Comparison of ENCODE assay signal across 12 cellular contexts in genomic region chr1:8986814-8987190, GRCh38. TPM values are rescaled to one million over a fixed set of nuclear protein-coding genes. Genes with fewer than 3 reads are reported as not detected.
A peak's percentile ranks its signal among the peaks of the same experiment; 100 is the strongest.
DNase-seq lines count a peak whose midpoint lies in the region; ATAC-seq and TF ChIP-seq lines count a peak whose summit lies in the region.
"Had no signal": no experiment of that assay in that cellular context is flagged by ENCODE, and none has a peak within 500 bp of the region (broad histone marks: within the 10 kb centered on the region; RNA-seq: fewer than 3 reads in every experiment).

No MANE protein-coding gene starts in this region.

- no peak for TF ChIP-seq POLR2A in sigmoid colon (IDR thresholded peaks at IDR 0.05)

- no peaks in the 10 kb centered on the region for H3K27me3 ChIP-seq in SK-N-SH (ENCODE audit: insufficient read depth)
- no peaks in the 10 kb centered on the region for H3K27me3 ChIP-seq in RWPE2 (ENCODE audit: insufficient read depth, poor library complexity, severe bottlenecking)
- no peaks in the 10 kb centered on the region for H3K27me3 ChIP-seq in sigmoid colon

- H3F3A ChIP-seq in SK-N-SH (replicated peaks; ENCODE audit: insufficient read depth): peaks cover 15% of the 10 kb centered on the region

- intact Hi-C loops in sigmoid colon (cut with DNase I): loop anchor here (5.0 kb wide), 1 partner anchor 125 kb away; no protein-coding TSS in a partner anchor

- TF ChIP-seq EP300 in SK-N-SH (IDR thresholded peaks at IDR 0.05; ENCODE audit: borderline replicate concordance in 1 of 2, low read depth in 1 of 2, low read length in 1 of 2) (no peak), sigmoid colon (IDR thresholded peaks at IDR 0.05) (no peak)

- H3K4me1 ChIP-seq in SK-N-SH (ENCODE audit: control insufficient read depth in 1 of 2, insufficient read depth in 2 of 2, low read depth in 1 of 2, low read length in 1 of 2) (no peaks in the 10 kb centered on the region; a peak in 1 of 4 replicates), RWPE2 (ENCODE audit: insufficient read depth, poor library complexity, severe bottlenecking) (peaks cover 6% of the 10 kb centered on the region), sigmoid colon (peaks cover 0 to 24% (median 19%) of the 10 kb centered on the region in 4 donors)

- no peaks in the 10 kb centered on the region for H3K79me2 ChIP-seq in SK-N-SH (ENCODE audit: insufficient read depth)

- ATAC-seq in SK-N-SH treated with all-trans-retinoic acid at 6 μM for 48 hours (no peak), RWPE2 (ENCODE audit: low read depth) (no peak), GM18870 (IDR thresholded peaks at IDR 0.05; ENCODE audit: unreplicated experiment) (no peak)
- ATAC-seq: K562 had no signal

- DNase-seq in SK-N-SH (no peak), RWPE2 (ENCODE audit: low spot score) (no peak), caudate nucleus (lab: John Stamatoyannopoulos, UW) (no peak), sigmoid colon (no peak), NCI-H524 (lab: John Stamatoyannopoulos, UW) (no peak), mucosa of gallbladder (ENCODE audit: low spot score) (no peak)
- DNase-seq: retina had no signal

- H3K9ac ChIP-seq in SK-N-SH: peak overlapping the region; percentile 28; the same call in 1 of the 2 replicates

- H3K9me3 ChIP-seq in SK-N-SH: no peaks in the 10 kb centered on the region
- no peaks in the 10 kb centered on the region for H3K9me3 ChIP-seq in RWPE2 (ENCODE audit: severe bottlenecking)
- H3K9me3 ChIP-seq in sigmoid colon: no peaks in the 10 kb centered on the region

- no peak overlapping the region for H3K4me2 ChIP-seq in SK-N-SH

- TF ChIP-seq CTCF in SK-N-SH (IDR thresholded peaks at IDR 0.05) (no peak), RWPE2 (IDR thresholded peaks at IDR 0.05; ENCODE audit: poor library complexity, severe bottlenecking) (no peak), sigmoid colon (IDR thresholded peaks at IDR 0.05) (no peak)

- H3K4me3 ChIP-seq in SK-N-SH (ENCODE audit: low read depth in 2 of 2, low read length in 1 of 2): no peak overlapping the region
- H3K4me3 ChIP-seq in RWPE2 (ENCODE audit: severe bottlenecking): no peak overlapping the region
- H3K4me3 ChIP-seq in sigmoid colon: no peak overlapping the region
- H3K4me3 ChIP-seq: K562 had no signal

- H3K36me3 ChIP-seq in SK-N-SH (replicated peaks in 1 of 2; ENCODE audit: control insufficient read depth in 1 of 2, insufficient read depth in 2 of 2, low read length in 1 of 2) (no peaks in the 10 kb centered on the region), RWPE2 (ENCODE audit: low read depth) (no peaks in the 10 kb centered on the region), sigmoid colon (no peaks in the 10 kb centered on the region)

- H4K20me1 ChIP-seq in SK-N-SH (ENCODE audit: insufficient read depth): no peaks in the 10 kb centered on the region

- CTCF ChIA-PET in SK-N-SH (lab: Yijun Ruan, JAX): interaction anchor here (0.9 to 7.5 kb wide), 12 partner anchors 10 to 120 kb away, joined by 3 to 82 read pairs (median 6); no protein-coding TSS in a partner anchor

- no peak for TF ChIP-seq RAD21 in SK-N-SH (IDR thresholded peaks at IDR 0.05; ENCODE audit: low read length)

- H3K27ac ChIP-seq in SK-N-SH (ENCODE audit: low read depth in 2 of 2, low read length in 1 of 2) (peak overlapping the region in 1 of 2 experiments; percentile 97; a peak in 2 of 4 replicates), RWPE2 (ENCODE audit: poor library complexity, severe bottlenecking) (peak overlapping the region; percentile 71), caudate nucleus (ENCODE audit: low read depth, low read length) (peak overlapping the region; percentile 97), sigmoid colon (peak overlapping the region; percentile 60 to 77 (median 72))

- H3K9me2 ChIP-seq in SK-N-SH: no peaks in the 10 kb centered on the region

- no peak overlapping the region for H2AFZ ChIP-seq in SK-N-SH (ENCODE audit: low read depth)

- 98% methylated on average over 7 of the region's 10 CpGs for WGBS in SK-N-SH (ENCODE audit: low lambda C conversion rate)
- whole genome bisulfite sequencing in sigmoid colon, 2 donors: 68 to 70% methylated on average over 10 of the region's 10 CpGs

- POLR2A ChIA-PET in SK-N-SH (lab: Yijun Ruan, JAX): no interaction called here

TF ChIP-seq in SK-N-SH, 30 proteins besides CTCF, POLR2A, EP300 and RAD21:
- TF ChIP-seq, protein P1, sequence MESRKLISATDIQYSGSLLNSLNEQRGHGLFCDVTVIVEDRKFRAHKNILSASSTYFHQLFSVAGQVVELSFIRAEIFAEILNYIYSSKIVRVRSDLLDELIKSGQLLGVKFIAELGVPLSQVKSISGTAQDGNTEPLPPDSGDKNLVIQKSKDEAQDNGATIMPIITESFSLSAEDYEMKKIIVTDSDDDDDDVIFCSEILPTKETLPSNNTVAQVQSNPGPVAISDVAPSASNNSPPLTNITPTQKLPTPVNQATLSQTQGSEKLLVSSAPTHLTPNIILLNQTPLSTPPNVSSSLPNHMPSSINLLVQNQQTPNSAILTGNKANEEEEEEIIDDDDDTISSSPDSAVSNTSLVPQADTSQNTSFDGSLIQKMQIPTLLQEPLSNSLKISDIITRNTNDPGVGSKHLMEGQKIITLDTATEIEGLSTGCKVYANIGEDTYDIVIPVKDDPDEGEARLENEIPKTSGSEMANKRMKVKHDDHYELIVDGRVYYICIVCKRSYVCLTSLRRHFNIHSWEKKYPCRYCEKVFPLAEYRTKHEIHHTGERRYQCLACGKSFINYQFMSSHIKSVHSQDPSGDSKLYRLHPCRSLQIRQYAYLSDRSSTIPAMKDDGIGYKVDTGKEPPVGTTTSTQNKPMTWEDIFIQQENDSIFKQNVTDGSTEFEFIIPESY (IDR thresholded peaks at IDR 0.05; ENCODE audit: borderline replicate concordance, low read depth): no peak
- TF ChIP-seq YY1 (IDR thresholded peaks at IDR 0.05; ENCODE audit: low read depth) (no peak), FOXJ3 (CRISPR knock-in tag; IDR thresholded peaks at IDR 0.05) (no peak)

TF ChIP-seq in SK-N-SH treated with all-trans-retinoic acid at 6 μM for 48 hours, 23 proteins besides CTCF, POLR2A, EP300 and RAD21 (continues in another document):
- TF ChIP-seq RARB (CRISPR knock-in tag; IDR thresholded peaks at IDR 0.05) (no peak), TOX (CRISPR knock-in tag; IDR thresholded peaks at IDR 0.05; ENCODE audit: borderline replicate concordance) (no peak), POU6F1 (CRISPR knock-in tag; IDR thresholded peaks at IDR 0.05; ENCODE audit: borderline replicate concordance, low read depth) (no peak)
- TF ChIP-seq, protein P2, sequence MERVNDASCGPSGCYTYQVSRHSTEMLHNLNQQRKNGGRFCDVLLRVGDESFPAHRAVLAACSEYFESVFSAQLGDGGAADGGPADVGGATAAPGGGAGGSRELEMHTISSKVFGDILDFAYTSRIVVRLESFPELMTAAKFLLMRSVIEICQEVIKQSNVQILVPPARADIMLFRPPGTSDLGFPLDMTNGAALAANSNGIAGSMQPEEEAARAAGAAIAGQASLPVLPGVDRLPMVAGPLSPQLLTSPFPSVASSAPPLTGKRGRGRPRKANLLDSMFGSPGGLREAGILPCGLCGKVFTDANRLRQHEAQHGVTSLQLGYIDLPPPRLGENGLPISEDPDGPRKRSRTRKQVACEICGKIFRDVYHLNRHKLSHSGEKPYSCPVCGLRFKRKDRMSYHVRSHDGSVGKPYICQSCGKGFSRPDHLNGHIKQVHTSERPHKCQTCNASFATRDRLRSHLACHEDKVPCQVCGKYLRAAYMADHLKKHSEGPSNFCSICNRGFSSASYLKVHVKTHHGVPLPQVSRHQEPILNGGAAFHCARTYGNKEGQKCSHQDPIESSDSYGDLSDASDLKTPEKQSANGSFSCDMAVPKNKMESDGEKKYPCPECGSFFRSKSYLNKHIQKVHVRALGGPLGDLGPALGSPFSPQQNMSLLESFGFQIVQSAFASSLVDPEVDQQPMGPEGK (CRISPR knock-in tag; IDR thresholded peaks at IDR 0.05; ENCODE audit: borderline replicate concordance): no peak
- TF ChIP-seq, protein P3, sequence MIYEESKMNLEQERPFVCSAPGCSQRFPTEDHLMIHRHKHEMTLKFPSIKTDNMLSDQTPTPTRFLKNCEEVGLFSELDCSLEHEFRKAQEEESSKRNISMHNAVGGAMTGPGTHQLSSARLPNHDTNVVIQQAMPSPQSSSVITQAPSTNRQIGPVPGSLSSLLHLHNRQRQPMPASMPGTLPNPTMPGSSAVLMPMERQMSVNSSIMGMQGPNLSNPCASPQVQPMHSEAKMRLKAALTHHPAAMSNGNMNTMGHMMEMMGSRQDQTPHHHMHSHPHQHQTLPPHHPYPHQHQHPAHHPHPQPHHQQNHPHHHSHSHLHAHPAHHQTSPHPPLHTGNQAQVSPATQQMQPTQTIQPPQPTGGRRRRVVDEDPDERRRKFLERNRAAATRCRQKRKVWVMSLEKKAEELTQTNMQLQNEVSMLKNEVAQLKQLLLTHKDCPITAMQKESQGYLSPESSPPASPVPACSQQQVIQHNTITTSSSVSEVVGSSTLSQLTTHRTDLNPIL (CRISPR knock-in tag; IDR thresholded peaks at IDR 0.05; ENCODE audit: low read depth): no peak

RNA-seq across cellular contexts. Expression of gene SLC2A7, which starts 39.4 kb away (rescaled TPM):
- polyA plus RNA-seq in SK-N-SH (2012; rRNA removed): not detected in 2 replicates
- not detected in 2 replicates for polyA plus RNA-seq in SK-N-SH (2012; cell fraction: cytosol; rRNA removed)
- polyA plus RNA-seq in SK-N-SH (2012; cell fraction: nucleus; rRNA removed): not detected in 2 replicates
- total RNA-seq in sigmoid colon: not detected
- under 1 TPM in 1 of 3 donors, not detected in 2; 0.06 TPM for polyA plus RNA-seq in sigmoid colon
- not detected for total RNA-seq in mucosa of gallbladder
- total RNA-seq: epithelial cell of proximal tubule, K562, mononuclear cell had no signal
- polyA plus RNA-seq: K562 had no signal

RNA-seq across cellular contexts. Expression of gene CA6, which starts 41.1 kb away (rescaled TPM):
- not detected in 2 replicates for polyA plus RNA-seq in SK-N-SH (2012; rRNA removed)
- polyA plus RNA-seq in SK-N-SH (2012; cell fraction: cytosol; rRNA removed): not detected in 2 replicates
- polyA plus RNA-seq in SK-N-SH (2012; cell fraction: nucleus; rRNA removed): not detected in 2 replicates
- not detected for total RNA-seq in sigmoid colon
- under 1 TPM in 1 of 3 donors, not detected in 2; 0.60 TPM for polyA plus RNA-seq in sigmoid colon
- not detected for total RNA-seq in mucosa of gallbladder
- total RNA-seq: epithelial cell of proximal tubule, K562 had no signal
- polyA plus RNA-seq: K562 had no signal
